In genomic region chr15:73882761-73883419, GRCh38 we compare ENCODE assay signal across 37 cellular contexts. TPM values are rescaled to one million over a fixed set of nuclear protein-coding genes. Genes with fewer than 3 reads are reported as not detected.
"Had no signal": no experiment of that assay in that cellular context is flagged by ENCODE, and none has a peak within 500 bp of the region (broad histone marks: within the 10 kb centered on the region; RNA-seq: fewer than 3 reads in every experiment).

No MANE protein-coding gene starts in this region.

- DNase-seq: activated CD4-positive, alpha-beta T cell treated with anti-CD3 and anti-CD28 coated beads for 36 hours; activated CD8-positive, alpha-beta T cell treated with anti-CD3 and anti-CD28 coated beads, Interleukin-2, amount 10 ng/mL, durations not matched to agents 7 days and 5 days; activated naive CD4-positive, alpha-beta T cell treated with anti-CD3 and anti-CD28 coated beads for 36 hours; activated naive CD8-positive, alpha-beta T cell treated with anti-CD3 and anti-CD28 coated beads for 36 hours; activated T-cell treated with anti-CD3 and anti-CD28 coated beads for 4 hours; activated T-cell treated with anti-CD3 and anti-CD28 coated beads, Interleukin-2, amount 50 U/mL, for 72 hours; adrenal gland; aorta; body of pancreas; cerebellar nuclear complex; colonic mucosa; effector memory CD4-positive, alpha-beta T cell; foreskin fibroblast; head of caudate nucleus; hypothalamus; kidney glomerular epithelial cell; left lung; lower lobe of right lung; mesenchymal stem cell; mucosa of descending colon; posterior cingulate gyrus; stimulated activated CD4-positive, alpha-beta T cell treated with anti-CD3 and anti-CD28 coated beads, Interleukin-12 subunit alpha, Interleukin-12 subunit beta, amount 100 ng/mL, for 4 hours; stimulated activated CD4-positive, alpha-beta T cell treated with anti-CD3 and anti-CD28 coated beads, Interleukin-4, amount 100 ng/mL, for 1 hour; stimulated activated naive CD8-positive, alpha-beta T cell treated with anti-CD3 and anti-CD28 coated beads, Interleukin-15, Interleukin-2, amounts not matched to agents 100 U/mL and 50 U/mL, for 24 hours; SW 1271; T-helper 17 cell; T1000 had no signal

- H3K4me3 ChIP-seq: adrenal gland, body of pancreas, colonic mucosa, dorsolateral prefrontal cortex, left lung, lower lobe of right lung, mucosa of descending colon, right lobe of liver, skin epidermis, thoracic aorta had no signal

- H3K27ac ChIP-seq: adrenal gland, body of pancreas, colonic mucosa, dorsolateral prefrontal cortex, left lung, lower lobe of right lung, right lobe of liver, skin epidermis, thoracic aorta had no signal

- H3K4me3 Mint-ChIP-seq: activated CD4-positive, alpha-beta T cell treated with anti-CD3 and anti-CD28 coated beads for 36 hours; activated CD8-positive, alpha-beta T cell treated with anti-CD3 and anti-CD28 coated beads, Interleukin-2, amount 10 ng/mL, durations not matched to agents 7 days and 5 days; activated naive CD4-positive, alpha-beta T cell treated with anti-CD3 and anti-CD28 coated beads for 36 hours; activated naive CD8-positive, alpha-beta T cell treated with anti-CD3 and anti-CD28 coated beads for 36 hours; activated T-cell treated with anti-CD3 and anti-CD28 coated beads, Interleukin-2, amount 50 U/mL, for 72 hours; nephron; T-helper 17 cell had no signal

- H3K9me3 ChIP-seq: adrenal gland, body of pancreas, colonic mucosa, left lung, lower lobe of right lung, mucosa of descending colon, right lobe of liver, thoracic aorta had no signal

- ATAC-seq: activated CD4-positive, alpha-beta T cell treated with anti-CD3 and anti-CD28 coated beads for 36 hours; activated CD8-positive, alpha-beta T cell treated with anti-CD3 and anti-CD28 coated beads, Interleukin-2, amount 10 ng/mL, durations not matched to agents 7 days and 5 days; activated T-cell treated with anti-CD3 and anti-CD28 coated beads, Interleukin-2, amount 50 U/mL, for 72 hours; body of pancreas; esophagus mucosa; left lung; lower lobe of right lung; mucosa of descending colon; right lobe of liver; stimulated activated naive CD8-positive, alpha-beta T cell treated with anti-CD3 and anti-CD28 coated beads, Interleukin-15, Interleukin-2, amounts not matched to agents 100 U/mL and 50 U/mL, for 24 hours; T-helper 17 cell had no signal

- H3K36me3 ChIP-seq: adrenal gland, colonic mucosa, left lung, lower lobe of right lung, right lobe of liver, thoracic aorta had no signal

- H3K27me3 ChIP-seq: body of pancreas, colonic mucosa, right lobe of liver had no signal

- H3K4me1 Mint-ChIP-seq: activated CD4-positive, alpha-beta T cell treated with anti-CD3 and anti-CD28 coated beads for 36 hours; activated naive CD8-positive, alpha-beta T cell treated with anti-CD3 and anti-CD28 coated beads for 36 hours; nephron had no signal

- H3K9me3 Mint-ChIP-seq: activated naive CD4-positive, alpha-beta T cell treated with anti-CD3 and anti-CD28 coated beads for 36 hours; activated naive CD8-positive, alpha-beta T cell treated with anti-CD3 and anti-CD28 coated beads for 36 hours; activated T-cell treated with anti-CD3 and anti-CD28 coated beads, Interleukin-2, amount 50 U/mL, for 72 hours had no signal

- H3K27ac Mint-ChIP-seq: activated CD4-positive, alpha-beta T cell treated with anti-CD3 and anti-CD28 coated beads for 36 hours; activated CD8-positive, alpha-beta T cell treated with anti-CD3 and anti-CD28 coated beads, Interleukin-2, amount 10 ng/mL, durations not matched to agents 7 days and 5 days; activated naive CD4-positive, alpha-beta T cell treated with anti-CD3 and anti-CD28 coated beads for 36 hours; activated naive CD8-positive, alpha-beta T cell treated with anti-CD3 and anti-CD28 coated beads for 36 hours; activated T-cell treated with anti-CD3 and anti-CD28 coated beads, Interleukin-2, amount 50 U/mL, for 72 hours; nephron; T-helper 17 cell had no signal

- H3K36me3 Mint-ChIP-seq: activated naive CD8-positive, alpha-beta T cell treated with anti-CD3 and anti-CD28 coated beads for 36 hours had no signal

- H3K4me1 ChIP-seq: adrenal gland, body of pancreas, colonic mucosa, left lung, lower lobe of right lung, right lobe of liver had no signal

RNA-seq across cellular contexts. Expression of gene TBC1D21, which starts 9.5 kb away (rescaled TPM):
- total RNA-seq: activated CD4-positive, alpha-beta T cell treated with anti-CD3 and anti-CD28 coated beads for 36 hours; activated CD8-positive, alpha-beta T cell treated with anti-CD3 and anti-CD28 coated beads, Interleukin-2, amount 10 ng/mL, durations not matched to agents 7 days and 5 days; activated naive CD4-positive, alpha-beta T cell treated with anti-CD3 and anti-CD28 coated beads for 36 hours; activated naive CD8-positive, alpha-beta T cell treated with anti-CD3 and anti-CD28 coated beads for 36 hours; activated T-cell treated with anti-CD3 and anti-CD28 coated beads, Interleukin-2, amount 50 U/mL, for 72 hours; adrenal gland; aorta; body of pancreas; colonic mucosa; esophagus mucosa; left lung; lower lobe of right lung; mucosa of descending colon; myocyte; osteoblast; right lobe of liver; subcutaneous adipose tissue; T-helper 17 cell; thoracic aorta; urinary bladder had no signal
